In genomic region chr4:87049508-87049907, GRCh38 we compare ENCODE assay signal across 21 cellular contexts.
DNase-seq lines count a peak whose midpoint lies in the region; ATAC-seq and TF ChIP-seq lines count a peak whose summit lies in the region.
"Had no signal": no experiment of that assay in that cellular context is flagged by ENCODE, and none has a peak within 500 bp of the region (broad histone marks: within the 10 kb centered on the region; RNA-seq: fewer than 3 reads in every experiment).

No MANE protein-coding gene starts in this region.

- H3K4me1 ChIP-seq in GM23338 (ENCODE audit: insufficient read depth): peaks cover 49% of the 10 kb centered on the region
- peaks cover 53% of the 10 kb centered on the region for H3K4me1 ChIP-seq in rectal smooth muscle tissue (ENCODE audit: control insufficient read depth, insufficient read depth, low read length)

- H3K79me2 ChIP-seq in GM23338 (replicated peaks; ENCODE audit: insufficient read depth): peaks cover 86% of the 10 kb centered on the region

- no peak for TF ChIP-seq CTCF in GM23338 (conservative IDR thresholded peaks at IDR 0.05; ENCODE audit: low read depth in 2 of 2)

- ATAC-seq in activated CD4-positive, alpha-beta T cell treated with anti-CD3 and anti-CD28 coated beads for 36 hours: no peak
- no peak for ATAC-seq in GM23338
- ATAC-seq: natural killer cell had no signal

- DNase-seq in activated CD4-positive, alpha-beta T cell treated with anti-CD3 and anti-CD28 coated beads for 36 hours: peak; percentile 32
- no peak for DNase-seq in activated CD4-positive, alpha-beta T cell treated with anti-CD3 and anti-CD28 coated beads, Interleukin-2, amount 10 ng/mL, durations not matched to agents 7 days and 5 days
- DNase-seq in GM23338 (ENCODE audit: low spot score): no peak
- DNase-seq in globus pallidus (ENCODE audit: low spot score): peak; percentile 72
- no peak for DNase-seq in HuH-7 (ENCODE audit: low spot score)
- DNase-seq in iPS-NIHi7 (ENCODE audit: extremely low spot score): no peak
- DNase-seq in ACHN: no peak
- DNase-seq: activated T-cell treated with anti-CD3 and anti-CD28 coated beads for 4 hours; adrenal gland; CD4-positive, CD25-positive, alpha-beta regulatory T cell; DMS53; effector CD4-positive, alpha-beta T cell; MV-4-11; natural killer cell; NCI-H2171 treated with DMSO at 0.1 percent for 48 hours; NCI-H774; Peyer's patch; SK-N-SH had no signal

- H3K36me3 ChIP-seq in GM23338 (ENCODE audit: insufficient read depth) (peaks cover 4% of the 10 kb centered on the region; the same call in 1 of the 2 replicates), rectal smooth muscle tissue (ENCODE audit: control insufficient read depth, insufficient read depth, low read length) (peaks cover 8% of the 10 kb centered on the region)

- no peak overlapping the region for H2AFZ ChIP-seq in GM23338

- H3K4me3 ChIP-seq in GM23338 (no peak overlapping the region), rectal smooth muscle tissue (ENCODE audit: low read length) (no peak overlapping the region)
- H3K4me3 ChIP-seq: adrenal gland, lung, Peyer's patch, upper lobe of left lung had no signal

- H3K27me3 ChIP-seq in GM23338 (ENCODE audit: insufficient read depth) (no peaks in the 10 kb centered on the region), rectal smooth muscle tissue (ENCODE audit: control insufficient read depth, insufficient read depth, low read length) (no peaks in the 10 kb centered on the region)
- H3K27me3 ChIP-seq: adrenal gland, Peyer's patch, upper lobe of left lung had no signal

- H3K4me2 ChIP-seq in GM23338: no peak overlapping the region
- H3K4me2 ChIP-seq: SK-N-SH had no signal

- POLR2A ChIA-PET in activated CD4-positive, alpha-beta T cell treated with anti-CD3 and anti-CD28 coated beads for 36 hours (lab: Charles Lee): no interaction called here
- POLR2A ChIA-PET in activated CD4-positive, alpha-beta T cell treated with anti-CD3 and anti-CD28 coated beads, Interleukin-2, amount 10 ng/mL, durations not matched to agents 7 days and 5 days (lab: Charles Lee): no interaction called here

- H3F3A ChIP-seq in GM23338 (replicated peaks; ENCODE audit: low read depth): no peaks in the 10 kb centered on the region

- H4K20me1 ChIP-seq in GM23338 (replicated peaks; ENCODE audit: insufficient read depth): no peaks in the 10 kb centered on the region; the same call in none of the 2 replicates

- H3K9me2 ChIP-seq in GM23338 (ENCODE audit: insufficient read depth): no peaks in the 10 kb centered on the region
- H3K9me2 ChIP-seq: SK-N-SH had no signal

- no peaks in the 10 kb centered on the region for H3K9me3 Mint-ChIP-seq in activated CD4-positive, alpha-beta T cell treated with anti-CD3 and anti-CD28 coated beads for 36 hours (ENCODE audit: low read depth)
- H3K9me3 Mint-ChIP-seq in activated CD4-positive, alpha-beta T cell treated with anti-CD3 and anti-CD28 coated beads, Interleukin-2, amount 10 ng/mL, durations not matched to agents 7 days and 5 days: no peaks in the 10 kb centered on the region
- no peaks in the 10 kb centered on the region; the same call in 2 of the 3 replicates for H3K9me3 Mint-ChIP-seq in GM23338
- H3K9me3 Mint-ChIP-seq: CD4-positive, CD25-positive, alpha-beta regulatory T cell; natural killer cell had no signal

- peaks cover 52% of the 10 kb centered on the region for H3K4me1 Mint-ChIP-seq in activated CD4-positive, alpha-beta T cell treated with anti-CD3 and anti-CD28 coated beads for 36 hours
- peaks cover 45% of the 10 kb centered on the region for H3K4me1 Mint-ChIP-seq in activated CD4-positive, alpha-beta T cell treated with anti-CD3 and anti-CD28 coated beads, Interleukin-2, amount 10 ng/mL, durations not matched to agents 7 days and 5 days
- H3K4me1 Mint-ChIP-seq in GM23338: peaks cover 40% of the 10 kb centered on the region

- CTCF ChIA-PET in activated CD4-positive, alpha-beta T cell treated with anti-CD3 and anti-CD28 coated beads for 36 hours (lab: Charles Lee): no interaction called here
- CTCF ChIA-PET in activated CD4-positive, alpha-beta T cell treated with anti-CD3 and anti-CD28 coated beads, Interleukin-2, amount 10 ng/mL, durations not matched to agents 7 days and 5 days (lab: Charles Lee): no interaction called here

- H3K36me3 Mint-ChIP-seq in activated CD4-positive, alpha-beta T cell treated with anti-CD3 and anti-CD28 coated beads for 36 hours (ENCODE audit: low read depth): peaks cover 35% of the 10 kb centered on the region
- H3K36me3 Mint-ChIP-seq in activated CD4-positive, alpha-beta T cell treated with anti-CD3 and anti-CD28 coated beads, Interleukin-2, amount 10 ng/mL, durations not matched to agents 7 days and 5 days (ENCODE audit: low read depth): peaks cover 52% of the 10 kb centered on the region
- peaks cover 33% of the 10 kb centered on the region for H3K36me3 Mint-ChIP-seq in GM23338 (ENCODE audit: low read depth)
- H3K36me3 Mint-ChIP-seq: natural killer cell had no signal

- no peak overlapping the region for H3K27ac Mint-ChIP-seq in activated CD4-positive, alpha-beta T cell treated with anti-CD3 and anti-CD28 coated beads for 36 hours
- H3K27ac Mint-ChIP-seq in activated CD4-positive, alpha-beta T cell treated with anti-CD3 and anti-CD28 coated beads, Interleukin-2, amount 10 ng/mL, durations not matched to agents 7 days and 5 days: no peak overlapping the region
- H3K27ac Mint-ChIP-seq in GM23338: 0 out of 2 replicates have a peak overlapping the region, but pooled peaks have one; percentile 32
- H3K27ac Mint-ChIP-seq: CD4-positive, CD25-positive, alpha-beta regulatory T cell; natural killer cell had no signal

- H3K27ac ChIP-seq in GM23338 (ENCODE audit: low read depth) (no peak overlapping the region), rectal smooth muscle tissue (ENCODE audit: low read depth, low read length) (peak overlapping the region; percentile 53)
- H3K27ac ChIP-seq: Peyer's patch had no signal

- H3K27me3 Mint-ChIP-seq in activated CD4-positive, alpha-beta T cell treated with anti-CD3 and anti-CD28 coated beads for 36 hours: no peaks in the 10 kb centered on the region
- no peaks in the 10 kb centered on the region for H3K27me3 Mint-ChIP-seq in activated CD4-positive, alpha-beta T cell treated with anti-CD3 and anti-CD28 coated beads, Interleukin-2, amount 10 ng/mL, durations not matched to agents 7 days and 5 days
- H3K27me3 Mint-ChIP-seq in GM23338 (ENCODE audit: insufficient read depth, low read depth, poor library complexity): peaks cover 2% of the 10 kb centered on the region
- H3K27me3 Mint-ChIP-seq: CD4-positive, CD25-positive, alpha-beta regulatory T cell had no signal

- intact Hi-C loops in activated CD4-positive, alpha-beta T cell treated with anti-CD3 and anti-CD28 coated beads for 36 hours (cut with DNase I, micrococcal nuclease): no loop called here

- no peak overlapping the region for H3K4me3 Mint-ChIP-seq in activated CD4-positive, alpha-beta T cell treated with anti-CD3 and anti-CD28 coated beads for 36 hours
- H3K4me3 Mint-ChIP-seq in activated CD4-positive, alpha-beta T cell treated with anti-CD3 and anti-CD28 coated beads, Interleukin-2, amount 10 ng/mL, durations not matched to agents 7 days and 5 days: no peak overlapping the region
- H3K4me3 Mint-ChIP-seq in GM23338: no peak overlapping the region
- H3K4me3 Mint-ChIP-seq: CD4-positive, CD25-positive, alpha-beta regulatory T cell; natural killer cell had no signal

- H3K9ac ChIP-seq in rectal smooth muscle tissue (ENCODE audit: low read length): no peak overlapping the region
- H3K9ac ChIP-seq: SK-N-SH had no signal

- in situ Hi-C loops in ACHN (cut with HindIII; ENCODE audit: low pct_ligation_motif_present, low pct_unique_long_range_greater_than_20kb, low sequenced_read_pairs): no loop called here

TF ChIP-seq in GM23338, 12 proteins besides CTCF, POLR2A, EP300 and RAD21 (continues in another document):
- TF ChIP-seq ZNF331 (CRISPR knock-in tag; IDR thresholded peaks at IDR 0.05; ENCODE audit: low read depth): no peak

Comparison
In these comparisons a context has a peak if more than half of its experiments do, and no peak if none do; other contexts are left out.
1. DNase-seq: peak in activated CD4-positive, alpha-beta T cell treated with anti-CD3 and anti-CD28 coated beads for 36 hours (single experiment) and globus pallidus (single experiment); none in activated CD4-positive, alpha-beta T cell treated with anti-CD3 and anti-CD28 coated beads, Interleukin-2, amount 10 ng/mL, durations not matched to agents 7 days and 5 days (single experiment), GM23338 (single experiment), HuH-7 (single experiment), iPS-NIHi7 (single experiment) and ACHN (single experiment).